Comparison of ENCODE assay signal across 28 cellular contexts in the genomic region with DNA sequence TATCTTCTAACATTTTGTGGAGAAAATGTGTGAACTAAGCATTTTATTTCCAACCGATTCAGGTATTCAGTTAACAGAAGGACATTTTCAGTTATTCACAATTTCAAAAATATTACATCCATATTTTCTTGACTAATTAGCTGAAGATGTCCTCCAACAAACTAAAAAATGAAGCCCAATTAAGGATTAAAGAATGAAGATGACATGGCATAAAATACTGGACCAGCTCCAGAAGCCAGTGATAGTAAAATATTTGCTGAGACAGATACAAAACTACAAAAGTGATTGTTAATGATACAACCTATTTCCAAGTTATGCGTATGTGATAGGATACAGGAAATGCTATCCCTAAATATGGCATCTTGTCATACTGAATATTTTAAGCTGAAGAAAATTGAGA.
"Had no signal": no experiment of that assay in that cellular context is flagged by ENCODE, and none has a peak within 500 bp of the region (broad histone marks: within the 10 kb centered on the region; RNA-seq: fewer than 3 reads in every experiment).

No MANE protein-coding gene starts in this region.

- H3K27me3 ChIP-seq: colonic mucosa, dorsolateral prefrontal cortex, esophagus muscularis mucosa, esophagus squamous epithelium, foreskin keratinocyte, gastrocnemius medialis, gastroesophageal sphincter, heart left ventricle, heart right ventricle had no signal

- H3K9me3 ChIP-seq: colonic mucosa, esophagus muscularis mucosa, esophagus squamous epithelium, gastrocnemius medialis, gastroesophageal sphincter, heart right ventricle had no signal

- FAIRE-seq: colon, endometrium, endothelial cell of umbilical vein, frontal cortex had no signal

- H3K4me3 ChIP-seq: colonic mucosa, coronary artery, dorsolateral prefrontal cortex, esophagus muscularis mucosa, esophagus squamous epithelium, gastrocnemius medialis, gastroesophageal sphincter, heart left ventricle, heart right ventricle had no signal

- ATAC-seq: effector memory CD8-positive, alpha-beta T cell; esophagus mucosa; foreskin keratinocyte; gastrocnemius medialis; gastroesophageal sphincter; heart left ventricle; heart right ventricle had no signal

- H3K36me3 ChIP-seq: colonic mucosa, esophagus muscularis mucosa, esophagus squamous epithelium, gastrocnemius medialis, gastroesophageal sphincter, heart left ventricle, heart right ventricle had no signal

- H3K4me1 ChIP-seq: colonic mucosa, esophagus muscularis mucosa, esophagus squamous epithelium, foreskin keratinocyte, gastrocnemius medialis, gastroesophageal sphincter, heart left ventricle, heart right ventricle had no signal

- H3K27ac ChIP-seq: colonic mucosa, coronary artery, dorsolateral prefrontal cortex, epithelial cell of prostate, esophagus muscularis mucosa, esophagus squamous epithelium, foreskin keratinocyte, gastrocnemius medialis, gastroesophageal sphincter, heart left ventricle, heart right ventricle had no signal

- DNase-seq: colonic mucosa; cortex of kidney; dermis blood vessel endothelial cell; dorsolateral prefrontal cortex; effector CD4-positive, alpha-beta T cell; effector CD8-positive, alpha-beta T cell; effector memory CD4-positive, alpha-beta T cell; effector memory CD8-positive, alpha-beta T cell; endodermal cell; erythroblast; esophagus squamous epithelium; foreskin fibroblast; foreskin keratinocyte; foreskin melanocyte; gastrocnemius medialis; glutamatergic neuron; head of caudate nucleus; heart left ventricle; heart right ventricle had no signal
